Comparison of ENCODE assay signal across 12 cellular contexts in the genomic region with DNA sequence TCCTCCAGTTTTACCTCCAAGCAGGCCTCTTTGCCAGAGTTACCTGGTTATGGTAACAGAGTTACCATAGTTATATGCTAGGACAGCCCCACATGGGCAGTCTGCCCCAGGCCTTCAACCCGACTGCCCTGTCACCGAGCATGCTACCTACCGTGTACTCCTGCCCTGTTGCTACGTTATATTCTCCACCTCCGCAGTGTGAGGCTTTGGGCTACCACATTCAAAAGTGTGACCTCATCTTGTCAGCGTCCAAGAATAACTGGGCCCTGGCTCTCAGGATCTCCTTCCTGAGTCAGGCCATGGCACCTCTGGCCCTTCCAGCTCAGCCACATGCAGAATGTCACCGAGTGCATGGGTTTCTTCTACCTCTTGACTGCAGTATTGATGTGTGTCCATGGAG. TPM values are rescaled to one million over a fixed set of nuclear protein-coding genes. Genes with fewer than 3 reads are reported as not detected.
DNase-seq lines count a peak whose midpoint lies in the region; ATAC-seq and TF ChIP-seq lines count a peak whose summit lies in the region.
"Had no signal": no experiment of that assay in that cellular context is flagged by ENCODE, and none has a peak within 500 bp of the region (broad histone marks: within the 10 kb centered on the region; RNA-seq: fewer than 3 reads in every experiment).

No MANE protein-coding gene starts in this region.

- H3K9me3 ChIP-seq in hepatocyte (ENCODE audit: low read depth): no peaks in the 10 kb centered on the region
- H3K9me3 ChIP-seq: ovary had no signal

- no peaks in the 10 kb centered on the region for H3K9me2 ChIP-seq in hepatocyte (replicated peaks; ENCODE audit: insufficient read depth)

- TF ChIP-seq CTCF in hepatocyte (IDR thresholded peaks at IDR 0.05; ENCODE audit: poor library complexity): no peak

- peaks cover 52% of the 10 kb centered on the region for H3K4me1 ChIP-seq in hepatocyte (ENCODE audit: insufficient read depth)

- ATAC-seq in sciatic nerve: peak; percentile 63

- 92% methylated on average over 7 of the region's 7 CpGs for WGBS in hepatocyte (ENCODE audit: low lambda C conversion rate, missing lambda C conversion rate)

- H4K20me1 ChIP-seq in hepatocyte (ENCODE audit: insufficient read depth, poor library complexity, severe bottlenecking): peaks cover 97% of the 10 kb centered on the region

- H3K27me3 ChIP-seq in hepatocyte: no peaks in the 10 kb centered on the region
- H3K27me3 ChIP-seq: ovary had no signal

- peak; percentile 55 for DNase-seq in Daoy (ENCODE audit: low read depth)
- peak; percentile 78 for DNase-seq in astrocyte of the hippocampus (ENCODE audit: low read depth, low spot score)
- DNase-seq in hepatocyte (ENCODE audit: low spot score): no peak
- DNase-seq in sciatic nerve (ENCODE audit: low spot score): no peak
- no peak for DNase-seq in SW480 (ENCODE audit: low spot score)
- DNase-seq in NCI-H82 treated with DMSO at 0.1 percent for 48 hours (lab: John Stamatoyannopoulos, UW; ENCODE audit: unreplicated experiment): no peak
- DNase-seq in activated gamma-delta T cell treated with Interleukin-2 at 50 U/mL for 16 hours: no peak
- DNase-seq in Kasumi-1 (lab: John Stamatoyannopoulos, UW): no peak
- DNase-seq: activated CD4-positive, alpha-beta T cell treated with anti-CD3 and anti-CD28 coated beads, Interleukin-2, amount 50 U/mL, for 1 hour; NCI-H1694 had no signal

- no peak overlapping the region for H3K4me3 ChIP-seq in hepatocyte
- H3K4me3 ChIP-seq: ovary had no signal

- H2AFZ ChIP-seq in hepatocyte: no peak overlapping the region

- H3K4me2 ChIP-seq in hepatocyte: peak overlapping the region; percentile 42

- H3K36me3 ChIP-seq in hepatocyte (replicated peaks; ENCODE audit: insufficient read depth, low read depth): no peaks in the 10 kb centered on the region
- H3K36me3 ChIP-seq: ovary had no signal

- H3K27ac ChIP-seq in hepatocyte: no peak overlapping the region

- peaks cover 100% of the 10 kb centered on the region for H3K79me2 ChIP-seq in hepatocyte

- intact Hi-C loops in sciatic nerve (cut with DNase I): no loop called here

RNA-seq across cellular contexts. Expression of a gene that starts 8.9 kb away (rescaled TPM):
- 28.8 and 32.0 TPM in 2 replicates for total RNA-seq in Daoy (2014; rRNA removed; shearing (Covaris generic))
- total RNA-seq in hepatocyte: 38.9 and 39.4 TPM in 2 replicates
- 12.8 and 13.3 TPM in 2 replicates for polyA plus RNA-seq in hepatocyte
- 56.3 TPM for total RNA-seq in sciatic nerve

RNA-seq across cellular contexts. Expression of a gene that starts 58.3 kb away (rescaled TPM):
- 15.8 and 16.9 TPM in 2 replicates for total RNA-seq in Daoy (2014; rRNA removed; shearing (Covaris generic))
- total RNA-seq in hepatocyte (4.6 and 6.2 TPM in 2 replicates), sciatic nerve (9.5 TPM)
- 5.8 and 8.9 TPM in 2 replicates for polyA plus RNA-seq in hepatocyte
- polyA plus RNA-seq: CD14-positive monocyte had no signal

Comparison
In these comparisons a context has a peak if more than half of its experiments do, and no peak if none do; other contexts are left out.
1. DNase-seq: peak in Daoy (single experiment) and astrocyte of the hippocampus (single experiment); none in hepatocyte (single experiment), sciatic nerve (single experiment), SW480 (single experiment), NCI-H82 treated with DMSO at 0.1 percent for 48 hours (single experiment), activated gamma-delta T cell treated with Interleukin-2 at 50 U/mL for 16 hours (single experiment) and Kasumi-1 (0 of 2).